Comparison of ENCODE assay signal across 20 cellular contexts in the genomic region with DNA sequence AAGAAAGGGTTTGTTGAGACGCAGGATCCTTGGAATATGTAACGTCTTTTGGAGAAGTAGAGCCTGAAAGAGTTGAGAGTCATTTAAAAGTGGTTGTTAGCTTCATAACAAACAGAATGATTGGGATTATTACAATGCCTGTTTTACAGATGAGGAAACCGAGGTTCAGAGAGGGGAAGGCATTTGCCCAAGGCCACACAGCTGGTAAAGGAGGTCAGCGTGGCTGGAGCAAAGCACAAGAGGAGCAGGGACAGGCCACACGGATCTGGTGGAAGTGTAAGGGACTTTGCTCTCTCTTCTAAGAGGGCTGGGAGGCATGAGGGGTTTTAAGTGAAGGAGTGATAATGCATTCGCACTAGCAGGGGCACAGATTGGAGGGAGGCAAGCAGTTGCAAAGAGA. TPM values are rescaled to one million over a fixed set of nuclear protein-coding genes. Genes with fewer than 3 reads are reported as not detected.
"Had no signal": no experiment of that assay in that cellular context is flagged by ENCODE, and none has a peak within 500 bp of the region (broad histone marks: within the 10 kb centered on the region; RNA-seq: fewer than 3 reads in every experiment).

No MANE protein-coding gene starts in this region.

- H2AFZ ChIP-seq: PC-9 had no signal

- H3K4me3 ChIP-seq: PC-9 had no signal

- ATAC-seq: activated CD4-positive, CD25-positive, alpha-beta regulatory T cell treated with anti-CD3 and anti-CD28 coated beads, Interleukin-2, amount 50 U/mL, for 24 hours; activated CD8-positive, alpha-beta memory T cell treated with anti-CD3 and anti-CD28 coated beads, Interleukin-2, amount 10 ng/mL, durations not matched to agents 7 days and 5 days had no signal

- H3K27ac ChIP-seq: PC-9 had no signal

- H3K4me2 ChIP-seq: PC-9 had no signal

- DNase-seq: activated CD4-positive, alpha-beta T cell treated with anti-CD3 and anti-CD28 coated beads for 4 hours; activated CD4-positive, alpha-beta T cell treated with anti-CD3 and anti-CD28 coated beads, Interleukin-2, amount 50 U/mL, for 48 hours; activated CD8-positive, alpha-beta memory T cell treated with anti-CD3 and anti-CD28 coated beads, Interleukin-2, amount 10 ng/mL, durations not matched to agents 7 days and 5 days; activated effector memory CD4-positive, alpha-beta T cell treated with anti-CD3 and anti-CD28 coated beads, Interleukin-2, amount 50 U/mL, for 16 hours; activated naive CD4-positive, alpha-beta T cell treated with anti-CD3 and anti-CD28 coated beads for 36 hours; activated T-cell treated with anti-CD3 and anti-CD28 coated beads, Interleukin-2, amount 50 U/mL, for 24 hours; amygdala; caudate nucleus; NCI-H1105 treated with DMSO at 0.1 percent for 48 hours; NCI-H1436 treated with DMSO at 0.1 percent for 48 hours; NCI-H187; NCI-H2081; NCI-H510A treated with DMSO at 0.1 percent for 48 hours; NCI-H69; PC-9; SHP77 treated with DMSO at 0.1 percent for 48 hours had no signal

RNA-seq across cellular contexts. Expression of a gene that starts 42.0 kb away (rescaled TPM):
- total RNA-seq: activated CD8-positive, alpha-beta memory T cell treated with anti-CD3 and anti-CD28 coated beads, Interleukin-2, amount 10 ng/mL, durations not matched to agents 7 days and 5 days; activated naive CD4-positive, alpha-beta T cell treated with anti-CD3 and anti-CD28 coated beads for 36 hours; activated T-helper 1 cell treated with anti-CD3 and anti-CD28 coated beads, Interleukin-12 subunit alpha, Interleukin-12 subunit beta, Interleukin-2, Interleukin-4 antibody, amounts not matched to agents 30 ng/mL and 10 ng/mL and 1 ng/mL, durations not matched to agents 14 hours and 24 hours and 36 hours; cerebellum; SK-MEL-5 had no signal
